ENCODE assay signal across 18 cellular contexts in genomic region chr9:84331119-84331791, GRCh38. TPM values are rescaled to one million over a fixed set of nuclear protein-coding genes. Genes with fewer than 3 reads are reported as not detected.
DNase-seq lines count a peak whose midpoint lies in the region; ATAC-seq, FAIRE-seq and TF ChIP-seq lines count a peak whose summit lies in the region.
"Had no signal": no experiment of that assay in that cellular context is flagged by ENCODE, and none has a peak within 500 bp of the region (broad histone marks: within the 10 kb centered on the region; RNA-seq: fewer than 3 reads in every experiment).

No MANE protein-coding gene starts in this region.

- in situ Hi-C loops in GM23248 (cut with MboI): no loop called here

- no peak overlapping the region for H3K4me2 ChIP-seq in GM23248 (ENCODE audit: unreplicated experiment)

- H3K9me2 ChIP-seq in GM23248 (ENCODE audit: insufficient read depth): no peaks in the 10 kb centered on the region

- H3K36me3 ChIP-seq in GM23248 (ENCODE audit: low read depth): no peaks in the 10 kb centered on the region
- H3K36me3 ChIP-seq in RWPE2 (ENCODE audit: low read depth): no peaks in the 10 kb centered on the region
- no peaks in the 10 kb centered on the region for H3K36me3 ChIP-seq in pancreas
- H3K36me3 ChIP-seq: BE2C had no signal

- ATAC-seq in RWPE2 (ENCODE audit: low read depth) (peak; percentile 70; the same call in 2 of the 3 replicates), pancreas (peak in 3 of 4 donors; percentile 17 to 60 (median 42)), GM21447 (IDR thresholded peaks at IDR 0.05; ENCODE audit: unreplicated experiment) (no peak), SK-N-SH treated with all-trans-retinoic acid at 6 μM for 48 hours (no peak)
- ATAC-seq: stimulated activated naive B cell treated with anti-CD40 and anti-IgM and Interleukin-4, amounts not matched to agents 10 μg/mL and 1 μg/mL and 100 μg/mL, for 72 hours had no signal

- DNase-seq in GM23248 (peak; percentile 43), RWPE2 (ENCODE audit: low spot score) (no peak), foreskin fibroblast (peak; percentile 40 to 59), pancreas (no peak), lower leg skin (ENCODE audit: low spot score in 2 of 2) (no peak)
- no peak for DNase-seq in effector CD8-positive, alpha-beta T cell (lab: John Stamatoyannopoulos, UW)
- DNase-seq: activated T-cell treated with anti-CD3 and anti-CD28 coated beads, Interleukin-2, amount 50 U/mL, for 48 hours; amygdala; BE2C; GOT3; NCI-H345; stimulated activated CD4-positive, alpha-beta T cell treated with anti-CD3 and anti-CD28 coated beads, Interleukin-4, amount 100 ng/mL, for 24 hours; stimulated activated naive B cell treated with anti-CD40 and anti-IgM and Interleukin-4, amounts not matched to agents 10 μg/mL and 1 μg/mL and 100 μg/mL, for 72 hours had no signal

- intact Hi-C loops in pancreas (cut with DNase I) (no loop called here), lower leg skin (cut with DNase I; ENCODE audit: low total_unique reads) (no loop called here)

- H3K27me3 ChIP-seq in GM23248 (replicated peaks; ENCODE audit: insufficient read depth) (no peaks in the 10 kb centered on the region), RWPE2 (ENCODE audit: insufficient read depth, poor library complexity, severe bottlenecking) (no peaks in the 10 kb centered on the region), pancreas (no peaks in the 10 kb centered on the region)
- H3K27me3 ChIP-seq: BE2C had no signal

- no peak for TF ChIP-seq POLR2A in lower leg skin (IDR thresholded peaks at IDR 0.05)

- no peak for FAIRE-seq in pancreas (lab: Jason Lieb, UNC)
- FAIRE-seq: GM12891 had no signal

- H3K9me3 ChIP-seq in GM23248 (ENCODE audit: low read depth) (no peaks in the 10 kb centered on the region), RWPE2 (ENCODE audit: severe bottlenecking) (peaks cover 4% of the 10 kb centered on the region), pancreas (no peaks in the 10 kb centered on the region)
- H3K9me3 ChIP-seq: BE2C had no signal

- H3F3A ChIP-seq in GM23248 (ENCODE audit: insufficient read depth): no peaks in the 10 kb centered on the region

- 30 to 43% methylated on average over 5 of the region's 5 CpGs for WGBS in GM23248 (ENCODE audit: low coverage in 1 of 2, low lambda C conversion rate in 2 of 2, missing lambda C conversion rate in 2 of 2), 2 experiments
- 69 to 75% methylated on average over 5 of the region's 5 CpGs for WGBS in pancreas, 2 donors
- WGBS in lower leg skin, 2 donors: 73 to 76% methylated on average over 5 of the region's 5 CpGs

- no peaks in the 10 kb centered on the region for H4K20me1 ChIP-seq in GM23248 (ENCODE audit: insufficient read depth)

- no peak overlapping the region for H3K9ac ChIP-seq in GM23248

- peak overlapping the region; percentile 62; the same call in 1 of the 2 replicates for H2AFZ ChIP-seq in GM23248

- H3K4me3 ChIP-seq in GM23248 (no peak overlapping the region), RWPE2 (ENCODE audit: severe bottlenecking) (no peak overlapping the region), foreskin fibroblast (ENCODE audit: low read depth in 1 of 2, low read length in 2 of 2) (no peak overlapping the region), pancreas (no peak overlapping the region), lower leg skin (ENCODE audit: low read depth, poor library complexity, severe bottlenecking) (no peak overlapping the region)

- H3K27ac ChIP-seq in GM23248 (no peak overlapping the region), RWPE2 (ENCODE audit: poor library complexity, severe bottlenecking) (no peak overlapping the region), pancreas (peak overlapping the region in 1 of 4 donors; percentile 7)

- no peaks in the 10 kb centered on the region for H3K79me2 ChIP-seq in GM23248 (ENCODE audit: insufficient read depth)

- no peak for TF ChIP-seq CTCF in RWPE2 (IDR thresholded peaks at IDR 0.05; ENCODE audit: poor library complexity, severe bottlenecking)
- TF ChIP-seq CTCF in foreskin fibroblast (IDR thresholded peaks at IDR 0.05; ENCODE audit: low read depth, low read length): no peak
- no peak for TF ChIP-seq CTCF in pancreas (IDR thresholded peaks at IDR 0.05)
- TF ChIP-seq CTCF in lower leg skin (IDR thresholded peaks at IDR 0.05): no peak

- H3K4me1 ChIP-seq in GM23248 (ENCODE audit: insufficient read depth): no peaks in the 10 kb centered on the region
- no peaks in the 10 kb centered on the region for H3K4me1 ChIP-seq in RWPE2 (ENCODE audit: insufficient read depth, poor library complexity, severe bottlenecking)
- peaks cover 0 to 5% (median 0%) of the 10 kb centered on the region in 3 donors for H3K4me1 ChIP-seq in pancreas
- H3K4me1 ChIP-seq: BE2C had no signal

TF ChIP-seq in SK-N-SH treated with all-trans-retinoic acid at 6 μM for 48 hours, 23 proteins besides CTCF, POLR2A, EP300 and RAD21:
- no peak for TF ChIP-seq SNAI2 (CRISPR knock-in tag; IDR thresholded peaks at IDR 0.05)
- TF ChIP-seq CSDC2 (CRISPR knock-in tag; IDR thresholded peaks at IDR 0.05): no peak
- no peak for TF ChIP-seq ARNTL (CRISPR knock-in tag; IDR thresholded peaks at IDR 0.05; ENCODE audit: borderline replicate concordance, low read depth)
- no peak for TF ChIP-seq PPARA (CRISPR knock-in tag; IDR thresholded peaks at IDR 0.05; ENCODE audit: borderline replicate concordance)
- TF ChIP-seq BACH2 (CRISPR knock-in tag; IDR thresholded peaks at IDR 0.05; ENCODE audit: borderline replicate concordance): no peak
- TF ChIP-seq RARB (CRISPR knock-in tag; IDR thresholded peaks at IDR 0.05): no peak
- no peak for TF ChIP-seq TOX (CRISPR knock-in tag; IDR thresholded peaks at IDR 0.05; ENCODE audit: borderline replicate concordance)
- no peak for TF ChIP-seq ZFP30 (CRISPR knock-in tag; IDR thresholded peaks at IDR 0.05)
- no peak for TF ChIP-seq ZNF70 (CRISPR knock-in tag; IDR thresholded peaks at IDR 0.05)
- TF ChIP-seq CREB5 (CRISPR knock-in tag; IDR thresholded peaks at IDR 0.05; ENCODE audit: low read depth): no peak
- no peak for TF ChIP-seq GLIS3 (CRISPR knock-in tag; IDR thresholded peaks at IDR 0.05)
- TF ChIP-seq ISL1 (CRISPR knock-in tag; IDR thresholded peaks at IDR 0.05): no peak
- no peak for TF ChIP-seq PATZ1 (CRISPR knock-in tag; IDR thresholded peaks at IDR 0.05; ENCODE audit: borderline replicate concordance)
- no peak for TF ChIP-seq ZFP3 (CRISPR knock-in tag; IDR thresholded peaks at IDR 0.05)
- no peak for TF ChIP-seq ZC3H10 (CRISPR knock-in tag; IDR thresholded peaks at IDR 0.05)
- TF ChIP-seq TSHZ2 (CRISPR knock-in tag; IDR thresholded peaks at IDR 0.05): no peak

RNA-seq across cellular contexts. Expression of gene SLC28A3, which starts 9.3 kb away (rescaled TPM):
- 0.32 TPM in 1 of 2 replicates, not detected in the other for total RNA-seq in GM23248 (2014; rRNA removed; shearing (Covaris generic))
- polyA plus RNA-seq in GM23248 (2016; fragmentation: Nextera tagmentation; extraction: Ambion mirVana): 0.11 and 0.15 TPM in 2 replicates
- total RNA-seq in pancreas: 10 to 100 TPM in 2 of 6 donors, 1 to 10 TPM in 4; 5.7 to 17.2 (median 7.9) TPM
- polyA plus RNA-seq in pancreas: 10 to 100 TPM in 1 of 2 donors, 1 to 10 TPM in 1; 6.8 to 10.4 TPM
- 10 to 100 TPM in 3 of 4 donors, 1 to 10 TPM in 1; 9.5 to 19.0 (median 13.6) TPM for total RNA-seq in lower leg skin
- total RNA-seq: OCI-LY7, pulmonary artery endothelial cell had no signal

Comparison
In these comparisons a context has a peak if more than half of its experiments do, and no peak if none do; other contexts are left out.
1. DNase-seq: peak in GM23248 (single experiment) and foreskin fibroblast (2 of 2); none in RWPE2 (single experiment), pancreas (0 of 6), effector CD8-positive, alpha-beta T cell (single experiment) and lower leg skin (0 of 2).
2. ATAC-seq: peak in RWPE2 (single experiment) and pancreas (3 of 4); none in GM21447 (single experiment) and SK-N-SH treated with all-trans-retinoic acid at 6 μM for 48 hours (single experiment).